ENCODE assay signal across 9 cellular contexts in genomic region chr19:46489445-46490272, GRCh38. TPM values are rescaled to one million over a fixed set of nuclear protein-coding genes. Genes with fewer than 3 reads are reported as not detected.
DNase-seq lines count a peak whose midpoint lies in the region; FAIRE-seq and TF ChIP-seq lines count a peak whose summit lies in the region.
"Had no signal": no experiment of that assay in that cellular context is flagged by ENCODE, and none has a peak within 500 bp of the region (broad histone marks: within the 10 kb centered on the region; RNA-seq: fewer than 3 reads in every experiment).

No MANE protein-coding gene starts in this region.

- H3K9me3 ChIP-seq in uterus (no peaks in the 10 kb centered on the region), small intestine (ENCODE audit: control insufficient read depth, low read depth) (no peaks in the 10 kb centered on the region)

- WGBS in small intestine, 3 donors: 5 to 9% (median 7%) methylated on average over 42 to 52 of the region's 52 CpGs

- H3K27me3 ChIP-seq in uterus: no peaks in the 10 kb centered on the region
- peaks cover 17 to 32% of the 10 kb centered on the region in 2 donors for H3K27me3 ChIP-seq in small intestine (ENCODE audit: control insufficient read depth in 2 of 2, insufficient read depth in 2 of 2, low read length in 2 of 2)

- DNase-seq in activated naive CD4-positive, alpha-beta T cell treated with anti-CD3 and anti-CD28 coated beads, Interleukin-2, amount 10 ng/mL, durations not matched to agents 7 days and 5 days: peak; percentile 49
- no peak for DNase-seq in activated naive CD4-positive, alpha-beta T cell treated with Interleukin-2 at 50 U/mL for 16 hours
- DNase-seq in fibroblast of gingiva (ENCODE audit: low read depth) (peak; percentile 24), mesothelial cell of epicardium (ENCODE audit: low spot score in 2 of 2, unreplicated experiment in 2 of 2) (peak; percentile 25 to 52), uterus (peak; percentile 42 to 58), middle frontal gyrus (ENCODE audit: extremely low spot score, low spot score) (no peak), DMS153 (lab: John Stamatoyannopoulos, UW) (no peak), small intestine (no peak)
- DNase-seq: DMS 273 treated with DMSO at 0.1 percent for 48 hours had no signal

- H3K27ac ChIP-seq in uterus (peak overlapping the region in 1 of 2 donors; percentile 59), small intestine (ENCODE audit: low read depth in 1 of 2, low read length in 1 of 2) (no peak overlapping the region)

- intact Hi-C loops in uterus (cut with DNase I; ENCODE audit: low total_unique reads): loop anchor here (5.0 to 10.0 kb wide), 2 partner anchors 87 to 215 kb away; no protein-coding TSS in a partner anchor

- peaks cover 30% of the 10 kb centered on the region for H3K4me1 Mint-ChIP-seq in activated naive CD4-positive, alpha-beta T cell treated with anti-CD3 and anti-CD28 coated beads, Interleukin-2, amount 10 ng/mL, durations not matched to agents 7 days and 5 days
- H3K4me1 Mint-ChIP-seq in mesothelial cell of epicardium: peaks cover 22% of the 10 kb centered on the region

- H3K27ac Mint-ChIP-seq in activated naive CD4-positive, alpha-beta T cell treated with anti-CD3 and anti-CD28 coated beads, Interleukin-2, amount 10 ng/mL, durations not matched to agents 7 days and 5 days: peak overlapping the region; percentile 79
- no peak overlapping the region for H3K27ac Mint-ChIP-seq in mesothelial cell of epicardium

- no peak for FAIRE-seq in small intestine (lab: Jason Lieb, UNC)

- H3K27me3 Mint-ChIP-seq in activated naive CD4-positive, alpha-beta T cell treated with anti-CD3 and anti-CD28 coated beads, Interleukin-2, amount 10 ng/mL, durations not matched to agents 7 days and 5 days: peaks cover 95% of the 10 kb centered on the region
- peaks cover 57% of the 10 kb centered on the region for H3K27me3 Mint-ChIP-seq in mesothelial cell of epicardium (ENCODE audit: low read depth)

- H3K36me3 Mint-ChIP-seq in activated naive CD4-positive, alpha-beta T cell treated with anti-CD3 and anti-CD28 coated beads, Interleukin-2, amount 10 ng/mL, durations not matched to agents 7 days and 5 days: peaks cover 4% of the 10 kb centered on the region
- peaks cover 2% of the 10 kb centered on the region for H3K36me3 Mint-ChIP-seq in mesothelial cell of epicardium

- no peak for TF ChIP-seq CTCF in mesothelial cell of epicardium (IDR thresholded peaks at IDR 0.05; ENCODE audit: unreplicated experiment)
- peak; percentile 9 to 36 (median 31) for TF ChIP-seq CTCF in uterus (IDR thresholded peaks at IDR 0.05)

- H3K36me3 ChIP-seq in uterus (no peaks in the 10 kb centered on the region), small intestine (ENCODE audit: control insufficient read depth in 2 of 2, insufficient read depth in 2 of 2, low read length in 2 of 2) (no peaks in the 10 kb centered on the region)

- no peak overlapping the region for H3K4me3 Mint-ChIP-seq in activated naive CD4-positive, alpha-beta T cell treated with anti-CD3 and anti-CD28 coated beads, Interleukin-2, amount 10 ng/mL, durations not matched to agents 7 days and 5 days
- H3K4me3 Mint-ChIP-seq in mesothelial cell of epicardium: peak overlapping the region; percentile 55

- H3K9me3 Mint-ChIP-seq in activated naive CD4-positive, alpha-beta T cell treated with anti-CD3 and anti-CD28 coated beads, Interleukin-2, amount 10 ng/mL, durations not matched to agents 7 days and 5 days: no peaks in the 10 kb centered on the region
- no peaks in the 10 kb centered on the region for H3K9me3 Mint-ChIP-seq in mesothelial cell of epicardium

- TF ChIP-seq POLR2A in uterus (IDR thresholded peaks at IDR 0.05): no peak

- H3K4me3 ChIP-seq in uterus (no peak overlapping the region), small intestine (ENCODE audit: low read depth in 1 of 2, low read length in 2 of 2) (no peak overlapping the region)

- peaks cover 0 to 16% of the 10 kb centered on the region in 2 donors for H3K4me1 ChIP-seq in uterus
- no peaks in the 10 kb centered on the region for H3K4me1 ChIP-seq in small intestine (ENCODE audit: control insufficient read depth in 2 of 2, insufficient read depth in 1 of 2, low read depth in 1 of 2, low read length in 1 of 2)

- CTCF ChIA-PET in activated naive CD4-positive, alpha-beta T cell treated with anti-CD3 and anti-CD28 coated beads, Interleukin-2, amount 10 ng/mL, durations not matched to agents 7 days and 5 days (lab: Charles Lee): interaction anchor here (0.9 to 2.9 kb wide), 6 partner anchors 25 to 210 kb away, joined by 3 to 30 read pairs (median 9); no protein-coding TSS in a partner anchor

RNA-seq across cellular contexts. Expression of gene PNMA8B, which starts 6.0 kb away (rescaled TPM):
- 3.0 to 3.2 TPM (median 3.1 TPM) in 3 replicates for total RNA-seq in mesothelial cell of epicardium
- total RNA-seq in uterus: 1 to 10 TPM in 3 of 4 donors, not detected in 1; 2.2 to 7.9 (median 3.1) TPM
- 1 to 10 TPM in 1 of 3 donors, not detected in 2; 1.3 TPM for polyA plus RNA-seq in small intestine

RNA-seq across cellular contexts. Expression of gene PNMA8A, which starts 18.3 kb away (rescaled TPM):
- 25.8 to 27.4 TPM (median 25.9 TPM) in 3 replicates for total RNA-seq in mesothelial cell of epicardium
- 10 to 100 TPM in 3 of 4 donors, 1 to 10 TPM in 1; 8.7 to 69.7 (median 16.1) TPM for total RNA-seq in uterus
- polyA plus RNA-seq in small intestine: 1 to 10 TPM in 1 of 3 donors, under 1 TPM in 1, not detected in 1; 0.27 to 2.9 TPM

Comparison
In these comparisons a context has a peak if more than half of its experiments do, and no peak if none do; other contexts are left out.
1. DNase-seq: peak in activated naive CD4-positive, alpha-beta T cell treated with anti-CD3 and anti-CD28 coated beads, Interleukin-2, amount 10 ng/mL, durations not matched to agents 7 days and 5 days (single experiment), fibroblast of gingiva (single experiment), mesothelial cell of epicardium (2 of 2) and uterus (2 of 2); none in activated naive CD4-positive, alpha-beta T cell treated with Interleukin-2 at 50 U/mL for 16 hours (single experiment), middle frontal gyrus (single experiment), DMS153 (single experiment) and small intestine (single experiment).